In the genomic region with DNA sequence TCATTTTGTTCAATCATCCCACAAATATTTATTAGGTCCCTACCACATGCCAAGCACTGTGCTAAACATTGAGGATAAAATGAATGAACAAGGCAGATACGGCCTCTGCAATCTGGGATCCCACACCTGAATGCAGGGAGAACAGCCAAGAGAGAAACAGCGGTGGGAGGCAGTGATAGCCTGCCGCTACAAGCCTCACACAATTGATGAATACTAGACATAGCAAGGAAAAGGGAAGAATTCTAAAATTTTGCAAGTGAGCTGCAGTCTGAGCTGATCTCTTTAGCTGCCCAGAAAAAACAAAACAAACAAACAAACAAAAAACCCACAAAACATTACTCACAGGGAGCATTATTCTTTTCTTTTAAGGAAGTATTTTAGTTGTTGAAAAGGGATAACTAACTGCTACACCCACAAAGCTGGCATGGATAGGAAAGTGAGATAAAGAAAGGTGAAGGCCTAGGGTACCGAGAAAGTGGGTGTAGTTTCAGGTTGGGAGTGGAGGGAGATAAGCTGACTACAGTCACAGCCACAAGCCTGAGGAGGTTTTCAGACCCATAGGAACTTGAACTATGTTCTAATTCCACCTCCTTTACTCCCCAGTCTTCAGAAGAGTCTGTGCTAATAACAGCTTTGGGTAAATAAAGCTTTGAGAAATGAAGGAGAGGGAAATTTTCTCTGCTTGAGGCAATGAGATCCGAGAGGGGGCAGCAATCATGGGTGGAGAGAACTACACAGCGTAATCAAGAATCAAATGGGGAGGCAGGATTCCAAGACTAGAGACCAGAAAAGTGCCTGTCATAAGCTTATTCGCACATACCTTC, we compare ENCODE assay signal across 20 cellular contexts.
A peak's percentile ranks its signal among the peaks of the same experiment; 100 is the strongest.
DNase-seq lines count a peak whose midpoint lies in the region; ATAC-seq and TF ChIP-seq lines count a peak whose summit lies in the region.
"Had no signal": no experiment of that assay in that cellular context is flagged by ENCODE, and none has a peak within 500 bp of the region (broad histone marks: within the 10 kb centered on the region; RNA-seq: fewer than 3 reads in every experiment).

No MANE protein-coding gene starts in this region.

- H3K4me3 ChIP-seq in H7 (ENCODE audit: insufficient read depth, low read depth, low read length) (no peak overlapping the region), fibroblast of pulmonary artery (replicated peaks; ENCODE audit: low read depth, low read length) (no peak overlapping the region)
- H3K4me3 ChIP-seq: coronary artery, MG63, SJSA1, tibial nerve had no signal

- no peaks in the 10 kb centered on the region for H3K36me3 ChIP-seq in H7 (replicated peaks; ENCODE audit: control insufficient read depth, insufficient read depth, low read length)
- H3K36me3 ChIP-seq: MG63, tibial nerve had no signal

- no peaks in the 10 kb centered on the region for H3K27me3 ChIP-seq in H7 (ENCODE audit: control insufficient read depth, insufficient read depth, low read length)
- H3K27me3 ChIP-seq: MG63, SJSA1, tibial nerve had no signal

- no peaks in the 10 kb centered on the region for H3K9me3 Mint-ChIP-seq in osteocyte (ENCODE audit: unreplicated experiment)
- H3K9me3 Mint-ChIP-seq: activated naive CD8-positive, alpha-beta T cell treated with anti-CD3 and anti-CD28 coated beads, Interleukin-2, amount 10 ng/mL, durations not matched to agents 7 days and 5 days; naive B cell had no signal

- H3K27ac Mint-ChIP-seq in osteocyte (ENCODE audit: unreplicated experiment), result peak overlapping the region; percentile 20
- H3K27ac Mint-ChIP-seq: activated naive CD8-positive, alpha-beta T cell treated with anti-CD3 and anti-CD28 coated beads, Interleukin-2, amount 10 ng/mL, durations not matched to agents 7 days and 5 days had no signal

- no peak for ATAC-seq in GM21423 (IDR thresholded peaks at IDR 0.05; ENCODE audit: unreplicated experiment)
- no peak for ATAC-seq in HG02970 (IDR thresholded peaks at IDR 0.05; ENCODE audit: low FRiP score, unreplicated experiment)
- no peak for ATAC-seq in HG02981 (IDR thresholded peaks at IDR 0.05; ENCODE audit: unreplicated experiment)

- peaks cover 2% of the 10 kb centered on the region for H3K36me3 Mint-ChIP-seq in osteocyte (ENCODE audit: unreplicated experiment)
- H3K36me3 Mint-ChIP-seq: activated naive CD8-positive, alpha-beta T cell treated with anti-CD3 and anti-CD28 coated beads, Interleukin-2, amount 10 ng/mL, durations not matched to agents 7 days and 5 days; naive B cell had no signal

- TF ChIP-seq CTCF in VCaP (conservative IDR thresholded peaks at IDR 0.05) (peak; percentile 42), fibroblast of pulmonary artery (IDR thresholded peaks at IDR 0.05; ENCODE audit: low read length, missing control alignments) (peak; percentile 13), osteocyte (IDR thresholded peaks at IDR 0.05) (no peak)

- H3K27ac ChIP-seq in VCaP, result peak overlapping the region; percentile 95
- H3K27ac ChIP-seq: coronary artery, SJSA1, tibial nerve had no signal

- no peak overlapping the region for H3K4me3 Mint-ChIP-seq in osteocyte (ENCODE audit: unreplicated experiment)
- H3K4me3 Mint-ChIP-seq: activated naive CD8-positive, alpha-beta T cell treated with anti-CD3 and anti-CD28 coated beads, Interleukin-2, amount 10 ng/mL, durations not matched to agents 7 days and 5 days; naive B cell had no signal

- peaks cover 60% of the 10 kb centered on the region for H3K4me1 Mint-ChIP-seq in osteocyte (ENCODE audit: unreplicated experiment)
- H3K4me1 Mint-ChIP-seq: activated naive CD8-positive, alpha-beta T cell treated with anti-CD3 and anti-CD28 coated beads, Interleukin-2, amount 10 ng/mL, durations not matched to agents 7 days and 5 days had no signal

- DNase-seq in H7 (peak; percentile 5), fibroblast of pulmonary artery (ENCODE audit: low read depth) (no peak), osteocyte (ENCODE audit: extremely low spot score, unreplicated experiment) (no peak), NCI-H510A (lab: John Stamatoyannopoulos, UW) (no peak)
- DNase-seq: activated CD4-positive, alpha-beta T cell treated with anti-CD3 and anti-CD28 coated beads, Interleukin-2, amount 50 U/mL, for 4 hours; activated naive CD8-positive, alpha-beta T cell treated with anti-CD3 and anti-CD28 coated beads, Interleukin-2, amount 10 ng/mL, durations not matched to agents 7 days and 5 days; activated T-cell treated with anti-CD3 and anti-CD28 coated beads, Interleukin-2, amount 50 U/mL, for 48 hours; MG63; naive B cell; NCI-H2081 treated with DMSO at 0.1 percent for 48 hours; NK-92 treated with Interleukin-12 subunit alpha and Interleukin-12 subunit beta, amount 100 ng/mL, for 24 hours; retina; stimulated activated CD4-positive, alpha-beta T cell treated with anti-CD3 and anti-CD28 coated beads, Interleukin-1b, Interleukin-23, amount 100 ng/mL, for 48 hours had no signal

- H3K27me3 Mint-ChIP-seq in osteocyte (ENCODE audit: unreplicated experiment), result no peaks in the 10 kb centered on the region
- H3K27me3 Mint-ChIP-seq: naive B cell had no signal
